Comparison of ENCODE assay signal across 7 cellular contexts in genomic region chr1:37794372-37795339, GRCh38. TPM values are rescaled to one million over a fixed set of nuclear protein-coding genes. Genes with fewer than 3 reads are reported as not detected.
DNase-seq lines count a peak whose midpoint lies in the region; ATAC-seq and TF ChIP-seq lines count a peak whose summit lies in the region.

No MANE protein-coding gene starts in this region.

- no peak overlapping the region for H3K9ac ChIP-seq in iPS-18a (ENCODE audit: low read length)

- H3K4me3 ChIP-seq in iPS-18a (ENCODE audit: low read length) (peak overlapping the region; percentile 37), thymus (ENCODE audit: low read length) (peak overlapping the region; percentile 47)

- ATAC-seq in HG02759 (IDR thresholded peaks at IDR 0.05; ENCODE audit: unreplicated experiment): peak; percentile 37
- ATAC-seq in T-helper 17 cell: peak; percentile 35
- ATAC-seq in HG02970 (IDR thresholded peaks at IDR 0.05; ENCODE audit: low FRiP score, unreplicated experiment): no peak

- peak; percentile 4 for TF ChIP-seq CTCF in GM10266 (IDR thresholded peaks at IDR 0.05; ENCODE audit: control insufficient read depth, insufficient read depth, low read depth, missing control alignments)

- peaks cover 8% of the 10 kb centered on the region for H3K4me1 Mint-ChIP-seq in T-helper 17 cell

- H3K27me3 ChIP-seq in iPS-18a (ENCODE audit: control insufficient read depth, insufficient read depth, low read length) (peaks cover 56% of the 10 kb centered on the region), thymus (ENCODE audit: control insufficient read depth, insufficient read depth) (peaks cover 33% of the 10 kb centered on the region)

- WGBS in thymus: 13% methylated on average over 59 of the region's 59 CpGs

- H3K36me3 ChIP-seq in iPS-18a (ENCODE audit: control insufficient read depth, low read depth, low read length) (no peaks in the 10 kb centered on the region), thymus (ENCODE audit: control insufficient read depth, insufficient read depth) (peaks cover 5% of the 10 kb centered on the region)

- DNase-seq in GM10266 (ENCODE audit: extremely low spot score) (peak; percentile 44), T-helper 17 cell (no peak), H4 (ENCODE audit: low spot score) (no peak)

- no peak overlapping the region for H3K27ac ChIP-seq in iPS-18a (ENCODE audit: low read length)
- H3K27ac ChIP-seq in thymus (ENCODE audit: low read depth): no peak overlapping the region

- peaks cover 4% of the 10 kb centered on the region for H3K4me1 ChIP-seq in iPS-18a (ENCODE audit: control insufficient read depth, low read depth, low read length)
- no peaks in the 10 kb centered on the region for H3K4me1 ChIP-seq in thymus (ENCODE audit: control insufficient read depth, insufficient read depth, low read length)

- H3K4me3 Mint-ChIP-seq in T-helper 17 cell: peak overlapping the region; percentile 88

- H3K36me3 Mint-ChIP-seq in T-helper 17 cell (ENCODE audit: low read depth): peaks cover 7% of the 10 kb centered on the region

- H3K27me3 Mint-ChIP-seq in T-helper 17 cell: peaks cover 31% of the 10 kb centered on the region

- H3K27ac Mint-ChIP-seq in T-helper 17 cell: no peak overlapping the region

- no peaks in the 10 kb centered on the region for H3K9me3 ChIP-seq in T-helper 17 cell (ENCODE audit: control insufficient read depth, low read length, poor library complexity, severe bottlenecking)
- H3K9me3 ChIP-seq in iPS-18a (ENCODE audit: control insufficient read depth, low read depth, low read length): no peaks in the 10 kb centered on the region
- no peaks in the 10 kb centered on the region for H3K9me3 ChIP-seq in thymus (ENCODE audit: control insufficient read depth)

RNA-seq across cellular contexts. Expression of gene MANEAL, which starts 1.0 kb away (rescaled TPM):
- total RNA-seq in T-helper 17 cell: under 1 TPM; 0.73 to 0.92 TPM
- 1.8 TPM for polyA plus RNA-seq in thymus
- 8.9 and 10.4 TPM in 2 replicates for total RNA-seq in H4 (2014; rRNA removed; shearing (Covaris generic))

RNA-seq across cellular contexts. Expression of gene C1orf122, which starts 12.9 kb away (rescaled TPM):
- total RNA-seq in T-helper 17 cell: 10 to 100 TPM; 13.0 to 13.2 TPM
- 33.0 TPM for polyA plus RNA-seq in thymus
- total RNA-seq in H4 (2014; rRNA removed; shearing (Covaris generic)): 27.2 and 42.2 TPM in 2 replicates

RNA-seq across cellular contexts. Expression of gene YRDC, which starts 13.4 kb away (rescaled TPM):
- 10 to 100 TPM; 26.7 to 31.9 TPM for total RNA-seq in T-helper 17 cell
- 13.3 TPM for polyA plus RNA-seq in thymus
- 29.2 and 32.7 TPM in 2 replicates for total RNA-seq in H4 (2014; rRNA removed; shearing (Covaris generic))

RNA-seq across cellular contexts. Expression of gene EPHA10, which starts 29.7 kb away (rescaled TPM):
- under 1 TPM; 0.34 to 0.75 TPM for total RNA-seq in T-helper 17 cell
- polyA plus RNA-seq in thymus: 0.32 TPM
- total RNA-seq in H4 (2014; rRNA removed; shearing (Covaris generic)): not detected in 2 replicates
